17 cellular contexts compared by ENCODE assay signal in the genomic region with DNA sequence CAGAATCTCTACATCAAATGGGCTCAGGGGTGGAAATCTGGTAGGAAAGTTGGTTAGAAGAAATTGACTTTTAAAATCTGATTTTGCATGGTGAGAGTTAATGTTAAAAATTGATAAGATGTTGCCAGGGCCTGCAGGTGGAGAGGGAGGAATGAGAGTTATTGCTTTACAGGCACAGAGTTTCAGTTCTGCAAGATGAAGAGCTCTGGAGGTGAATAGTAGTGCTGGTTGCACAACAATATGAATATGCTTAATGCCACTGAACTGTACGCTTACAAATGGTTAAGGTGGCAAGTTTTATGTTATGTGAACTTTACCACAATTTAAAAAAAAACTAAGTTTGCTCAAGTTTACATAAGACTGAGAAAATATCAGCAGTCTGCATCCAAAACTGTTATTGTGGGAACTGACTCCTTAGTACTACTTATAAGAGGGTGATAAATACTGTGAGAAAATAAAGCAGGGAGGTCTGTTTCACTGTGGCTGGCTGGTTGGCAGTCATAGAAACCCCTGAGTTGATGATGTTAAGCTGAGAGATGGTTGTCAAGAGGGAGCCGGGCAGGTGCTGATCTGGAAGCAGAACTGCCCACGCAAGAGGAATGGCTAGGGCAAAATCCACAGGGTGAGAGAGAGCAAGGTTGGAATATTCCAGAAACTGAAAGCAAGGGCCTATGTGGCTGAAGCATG.
DNase-seq lines count a peak whose midpoint lies in the region; ATAC-seq lines count a peak whose summit lies in the region.
"Had no signal": no experiment of that assay in that cellular context is flagged by ENCODE, and none has a peak within 500 bp of the region (broad histone marks: within the 10 kb centered on the region; RNA-seq: fewer than 3 reads in every experiment).

No MANE protein-coding gene starts in this region.

- H2BK15ac ChIP-seq in mesenchymal stem cell (ENCODE audit: low read depth, poor library complexity, severe bottlenecking) = no peak overlapping the region

- peak overlapping the region; percentile 73 to 76 for H3K27ac Mint-ChIP-seq in activated naive CD4-positive, alpha-beta T cell treated with anti-CD3 and anti-CD28 coated beads, Interleukin-2, amount 50 U/mL, for 72 hours
- H3K27ac Mint-ChIP-seq in stimulated activated effector memory CD8-positive, alpha-beta T cell treated with anti-CD3 and anti-CD28 coated beads, Interleukin-12 subunit alpha, Interleukin-12 subunit beta, amount 100 ng/mL, for 72 hours = no peak overlapping the region
- H3K27ac Mint-ChIP-seq: type B pancreatic cell had no signal

- H3K23ac ChIP-seq in mesenchymal stem cell (ENCODE audit: low read length in 2 of 2) = no peak overlapping the region

- no peak overlapping the region for H3K18ac ChIP-seq in mesenchymal stem cell (ENCODE audit: low read depth in 1 of 2, low read length in 2 of 2)

- H2BK120ac ChIP-seq in mesenchymal stem cell (ENCODE audit: low read depth, low read length) = no peak overlapping the region

- peaks cover 5% of the 10 kb centered on the region for H3K4me1 ChIP-seq in mesenchymal stem cell (ENCODE audit: control insufficient read depth, insufficient read depth, low read depth, low read length)

- no peaks in the 10 kb centered on the region for H3K27me3 ChIP-seq in mesenchymal stem cell (ENCODE audit: control insufficient read depth in 1 of 2, insufficient read depth in 1 of 2, low read length in 2 of 2)

- peaks cover 4 to 5% of the 10 kb centered on the region in 2 donors for H3K36me3 Mint-ChIP-seq in activated naive CD4-positive, alpha-beta T cell treated with anti-CD3 and anti-CD28 coated beads, Interleukin-2, amount 50 U/mL, for 72 hours
- no peaks in the 10 kb centered on the region for H3K36me3 Mint-ChIP-seq in stimulated activated effector memory CD8-positive, alpha-beta T cell treated with anti-CD3 and anti-CD28 coated beads, Interleukin-12 subunit alpha, Interleukin-12 subunit beta, amount 100 ng/mL, for 72 hours

- H3K36me3 ChIP-seq in mesenchymal stem cell (ENCODE audit: control insufficient read depth in 1 of 2, insufficient read depth in 2 of 2, low read depth in 1 of 2, low read length in 2 of 2) = no peaks in the 10 kb centered on the region

- WGBS in mesenchymal stem cell = 94% methylated on average over 2 of the region's 3 CpGs

- no peak overlapping the region for H2AFZ ChIP-seq in mesenchymal stem cell (ENCODE audit: low read depth, low read length)

- DNase-seq in activated naive CD4-positive, alpha-beta T cell treated with anti-CD3 and anti-CD28 coated beads, Interleukin-2, amount 50 U/mL, for 72 hours (ENCODE audit: low spot score in 2 of 2) = no peak
- DNase-seq in activated naive CD4-positive, alpha-beta T cell (lab: John Stamatoyannopoulos, UW) = no peak
- DNase-seq in MV-4-11 (lab: John Stamatoyannopoulos, UW) = peak; percentile 59
- DNase-seq in stimulated activated effector memory CD8-positive, alpha-beta T cell treated with anti-CD3 and anti-CD28 coated beads, Interleukin-12 subunit alpha, Interleukin-12 subunit beta, amount 100 ng/mL, for 72 hours (ENCODE audit: low spot score in 2 of 2) = no peak
- DNase-seq in mesenchymal stem cell = no peak
- no peak for DNase-seq in NCI-H2171 (lab: John Stamatoyannopoulos, UW)
- DNase-seq in DMS53 treated with DMSO at 0.1 percent for 48 hours (lab: John Stamatoyannopoulos, UW; ENCODE audit: unreplicated experiment) = no peak
- DNase-seq: activated CD8-positive, alpha-beta memory T cell treated with anti-CD3 and anti-CD28 coated beads for 24 hours; activated gamma-delta T cell treated with Interleukin-2 at 50 U/mL for 16 hours; COR-L47; OCI-M1; right cardiac atrium; stimulated activated CD4-positive, alpha-beta T cell treated with anti-CD3 and anti-CD28 coated beads, Interleukin-2, amount 100 ng/mL, for 48 hours had no signal

- H2BK12ac ChIP-seq in mesenchymal stem cell (ENCODE audit: low read length in 2 of 2) = no peak overlapping the region

- H2BK5ac ChIP-seq in mesenchymal stem cell (ENCODE audit: low read depth, low read length, poor library complexity, severe bottlenecking) = no peak overlapping the region

- no peak overlapping the region for H3K4me3 ChIP-seq in mesenchymal stem cell (ENCODE audit: insufficient read depth in 1 of 2, low read depth in 1 of 2, low read length in 2 of 2)
- H3K4me3 ChIP-seq: coronary artery, SK-N-MC had no signal

- no peaks in the 10 kb centered on the region for H3K79me1 ChIP-seq in mesenchymal stem cell (replicated peaks; ENCODE audit: low read length, poor library complexity, severe bottlenecking)

- no peaks in the 10 kb centered on the region for H3K9me3 Mint-ChIP-seq in activated naive CD4-positive, alpha-beta T cell treated with anti-CD3 and anti-CD28 coated beads, Interleukin-2, amount 50 U/mL, for 72 hours
- H3K9me3 Mint-ChIP-seq in stimulated activated effector memory CD8-positive, alpha-beta T cell treated with anti-CD3 and anti-CD28 coated beads, Interleukin-12 subunit alpha, Interleukin-12 subunit beta, amount 100 ng/mL, for 72 hours = no peaks in the 10 kb centered on the region

- no peak overlapping the region for H2AK5ac ChIP-seq in mesenchymal stem cell (ENCODE audit: low read length, severe bottlenecking)

- no peak overlapping the region for H4K8ac ChIP-seq in mesenchymal stem cell (ENCODE audit: low read length)

- H3K9me3 ChIP-seq in mesenchymal stem cell (ENCODE audit: control insufficient read depth, low read length) = no peaks in the 10 kb centered on the region

- no peak overlapping the region for H3K27ac ChIP-seq in mesenchymal stem cell (ENCODE audit: low read length, poor library complexity, severe bottlenecking)
- H3K27ac ChIP-seq: coronary artery, SK-N-MC had no signal

- no peak overlapping the region for H3K4ac ChIP-seq in mesenchymal stem cell (ENCODE audit: low read depth in 1 of 2, low read length in 2 of 2)

- H4K91ac ChIP-seq in mesenchymal stem cell (ENCODE audit: low read length) = no peak overlapping the region

- H3K4me1 Mint-ChIP-seq in stimulated activated effector memory CD8-positive, alpha-beta T cell treated with anti-CD3 and anti-CD28 coated beads, Interleukin-12 subunit alpha, Interleukin-12 subunit beta, amount 100 ng/mL, for 72 hours = peaks cover 25% of the 10 kb centered on the region

- peak in 1 of 2 donors; percentile 48 for ATAC-seq in activated naive CD4-positive, alpha-beta T cell treated with anti-CD3 and anti-CD28 coated beads, Interleukin-2, amount 50 U/mL, for 72 hours
- ATAC-seq in GM21390 (IDR thresholded peaks at IDR 0.05; ENCODE audit: unreplicated experiment) = peak; percentile 66
- peak; percentile 19 for ATAC-seq in stimulated activated effector memory CD8-positive, alpha-beta T cell treated with anti-CD3 and anti-CD28 coated beads, Interleukin-12 subunit alpha, Interleukin-12 subunit beta, amount 100 ng/mL, for 72 hours
- ATAC-seq: right cardiac atrium had no signal

- no peak overlapping the region for H3K4me3 Mint-ChIP-seq in stimulated activated effector memory CD8-positive, alpha-beta T cell treated with anti-CD3 and anti-CD28 coated beads, Interleukin-12 subunit alpha, Interleukin-12 subunit beta, amount 100 ng/mL, for 72 hours
- H3K4me3 Mint-ChIP-seq: type B pancreatic cell had no signal

- no peak overlapping the region for H3K9ac ChIP-seq in mesenchymal stem cell (ENCODE audit: low read length)

- no peak overlapping the region for H3K14ac ChIP-seq in mesenchymal stem cell (ENCODE audit: low read length in 2 of 2)

- no peak overlapping the region for H3K4me2 ChIP-seq in mesenchymal stem cell (ENCODE audit: low read length, poor library complexity, severe bottlenecking)
